Comparison of ENCODE assay signal across 12 cellular contexts in the genomic region with DNA sequence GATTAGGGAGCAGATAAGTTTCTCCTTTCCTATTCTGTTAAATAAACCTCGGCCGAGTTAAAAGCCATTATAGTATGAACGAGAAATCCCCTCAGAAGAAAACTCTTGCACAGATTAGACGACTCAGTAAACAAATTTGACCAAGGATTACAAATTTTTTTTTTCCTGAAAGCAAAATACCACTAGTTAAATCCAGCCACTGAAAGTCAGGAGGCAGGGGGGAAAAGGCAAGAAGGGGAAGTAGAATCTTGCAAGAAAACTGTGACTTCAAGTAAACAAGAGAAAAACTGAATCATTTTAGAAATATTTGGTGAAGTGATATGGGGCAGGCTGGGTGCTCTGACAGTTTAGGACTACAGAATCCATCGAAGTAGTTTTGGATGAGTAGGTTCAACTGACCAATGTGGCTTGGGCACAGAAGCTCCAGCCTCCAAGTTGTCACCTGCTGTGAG.
DNase-seq lines count a peak whose midpoint lies in the region; ATAC-seq, FAIRE-seq and TF ChIP-seq lines count a peak whose summit lies in the region.
"Had no signal": no experiment of that assay in that cellular context is flagged by ENCODE, and none has a peak within 500 bp of the region (broad histone marks: within the 10 kb centered on the region; RNA-seq: fewer than 3 reads in every experiment).

No MANE protein-coding gene starts in this region.

- no peaks in the 10 kb centered on the region for H3K9me2 ChIP-seq in DOHH2 (replicated peaks; ENCODE audit: control insufficient read depth, low read length)

- no TSS peak for BruUV-seq in GM12878 (replicated peaks; lab: Mats Ljungman, UMichigan)

- SMC1A ChIA-PET in GM12878 (lab: Charles Lee; ENCODE audit: uncharacterized antibody, unreplicated experiment), result interaction anchor here (0.9 to 3.8 kb wide), 21 partner anchors 9 to 262 kb away, joined by 3 to 22 read pairs (median 6); no protein-coding TSS in a partner anchor

- peak overlapping the region; percentile 11; the same call in 1 of the 2 replicates for H3K9ac ChIP-seq in GM12878 (ENCODE audit: control insufficient read depth, insufficient read depth, low read length)

- no peak for DNase-seq in GM12878 (ENCODE audit: low read depth, low spot score)
- DNase-seq in osteoblast (ENCODE audit: insufficient read length, low spot score, missing footprints), result peak; percentile 58
- no peak for DNase-seq in NCI-H187 treated with DMSO at 0.1 percent for 48 hours (lab: John Stamatoyannopoulos, UW)
- no peak for DNase-seq in GM03348 (ENCODE audit: low spot score)
- DNase-seq in islet precursor cell, result no peak
- DNase-seq: activated T-cell treated with anti-CD3 and anti-CD28 coated beads, Interleukin-2, amount 50 U/mL, for 24 hours; aorta; effector CD8-positive, alpha-beta T cell had no signal

- H3K79me2 ChIP-seq in DOHH2 (ENCODE audit: control insufficient read depth, low read length) (no peaks in the 10 kb centered on the region), GM12878 (ENCODE audit: control insufficient read depth, insufficient read depth, low read length) (no peaks in the 10 kb centered on the region), osteoblast (ENCODE audit: insufficient read depth, low read length) (no peaks in the 10 kb centered on the region)

- H3K4me2 ChIP-seq in DOHH2 (ENCODE audit: low read length) (peak overlapping the region; percentile 68), GM12878 (ENCODE audit: control insufficient read depth, insufficient read depth) (peak overlapping the region; percentile 72), osteoblast (ENCODE audit: insufficient read depth, low read length) (no peak overlapping the region)

- H2AFZ ChIP-seq in GM12878 (ENCODE audit: control insufficient read depth, low read depth, low read length) (peak overlapping the region; percentile 67), osteoblast (ENCODE audit: low read length) (no peak overlapping the region)

- H3K27me3 ChIP-seq in DOHH2 (ENCODE audit: control insufficient read depth, low read length) (no peaks in the 10 kb centered on the region), GM12878 (replicated peaks in 1 of 2; ENCODE audit: control insufficient read depth in 2 of 2, insufficient read depth in 2 of 2, low read length in 1 of 2) (no peaks in the 10 kb centered on the region), osteoblast (ENCODE audit: insufficient read depth, low read length) (no peaks in the 10 kb centered on the region)

- TF ChIP-seq CTCF in DOHH2 (IDR thresholded peaks at IDR 0.05; ENCODE audit: low read depth, low read length, poor library complexity, severe bottlenecking) (no peak), GM12878 (IDR thresholded peaks at IDR 0.05 in 2 of 3, conservative IDR thresholded peaks at IDR 0.05 in 1 of 3; ENCODE audit: control insufficient read depth in 2 of 3, extremely low read depth in 1 of 3, insufficient read depth in 1 of 3, low read depth in 3 of 3, low read length in 3 of 3) (no peak), osteoblast (IDR thresholded peaks at IDR 0.05; ENCODE audit: extremely low read depth, low read depth, low read length) (no peak)

- peak; percentile 8; the same call in 2 of the 3 replicates for ATAC-seq in GM12878

- H4K20me1 ChIP-seq in DOHH2 (ENCODE audit: control insufficient read depth, insufficient read depth, low read depth, low read length) (no peaks in the 10 kb centered on the region), GM12878 (ENCODE audit: control insufficient read depth, insufficient read depth) (no peaks in the 10 kb centered on the region), osteoblast (ENCODE audit: insufficient read depth, low read length) (no peaks in the 10 kb centered on the region)

- WGBS in GM12878 (ENCODE audit: insufficient coverage, insufficient replicate concordance, low lambda C conversion rate, missing lambda C conversion rate), result 61% methylated on average over 5 of the region's 5 CpGs

- peaks cover 32% of the 10 kb centered on the region for H3K4me1 ChIP-seq in DOHH2 (ENCODE audit: control insufficient read depth, low read length)
- H3K4me1 ChIP-seq in GM12878 (ENCODE audit: control insufficient read depth, insufficient read depth, low read length), result peaks cover 28% of the 10 kb centered on the region
- H3K4me1 ChIP-seq in osteoblast (ENCODE audit: insufficient read depth, low read length), result peaks cover 11% of the 10 kb centered on the region

- no peak for TF ChIP-seq POLR2A in GM12878 (IDR thresholded peaks at IDR 0.05; ENCODE audit: low read depth, low read length)

- peak overlapping the region; percentile 47 for H3K4me3 ChIP-seq in DOHH2 (ENCODE audit: low read length)
- no peak overlapping the region for H3K4me3 ChIP-seq in GM12878
- no peak overlapping the region for H3K4me3 ChIP-seq in osteoblast (ENCODE audit: insufficient read depth, low read length)
- H3K4me3 ChIP-seq: SK-N-MC had no signal

- TF ChIP-seq EP300 in GM12878 (IDR thresholded peaks at IDR 0.05; ENCODE audit: borderline replicate concordance in 1 of 2, control insufficient read depth in 1 of 2, low read depth in 2 of 2, low read length in 2 of 2), result no peak; a peak in 1 of 4 replicates

- FAIRE-seq in GM12878 (lab: Jason Lieb, UNC), result no peak
- FAIRE-seq: keratinocyte had no signal

- H3K36me3 ChIP-seq in DOHH2 (ENCODE audit: control insufficient read depth, low read length), result no peaks in the 10 kb centered on the region
- H3K36me3 ChIP-seq in KOPT-K1 (ENCODE audit: insufficient read depth, low read length), result no peaks in the 10 kb centered on the region
- no peaks in the 10 kb centered on the region; a peak in 2 of 4 replicates for H3K36me3 ChIP-seq in GM12878 (ENCODE audit: control insufficient read depth in 2 of 2, insufficient read depth in 2 of 2, low read length in 1 of 2)
- no peaks in the 10 kb centered on the region for H3K36me3 ChIP-seq in osteoblast (ENCODE audit: insufficient read depth, low read length)

- POLR2A ChIA-PET in GM12878 (lab: Charles Lee), result interaction anchor here (0.7 to 1.6 kb wide), 5 partner anchors 17 to 262 kb away, joined by 3 to 5 read pairs (median 3); no protein-coding TSS in a partner anchor

- CTCF ChIA-PET in GM12878 (lab: Yijun Ruan, JAX), result interaction anchor here (0.7 to 1.6 kb wide), 6 partner anchors 8 to 320 kb away, joined by 3 to 5 read pairs (median 4); no protein-coding TSS in a partner anchor

- in situ Hi-C loops in GM12878 (cut with MboI), result no loop called here

- no peaks in the 10 kb centered on the region for H3K9me3 ChIP-seq in DOHH2 (ENCODE audit: control insufficient read depth, insufficient read depth, low read length)
- H3K9me3 ChIP-seq in KOPT-K1 (ENCODE audit: insufficient read depth, low read length, poor library complexity, severe bottlenecking), result peaks cover 4% of the 10 kb centered on the region
- no peaks in the 10 kb centered on the region; the same call in 2 of the 3 replicates for H3K9me3 ChIP-seq in GM12878 (replicated peaks; ENCODE audit: control insufficient read depth, insufficient read depth, low read length)
- H3K9me3 ChIP-seq in osteoblast (ENCODE audit: low read depth, low read length), result no peaks in the 10 kb centered on the region

- RAD21 ChIA-PET in GM12878 (lab: Charles Lee; ENCODE audit: unreplicated experiment), result interaction anchor here (1.0 to 3.2 kb wide), 17 partner anchors 11 to 361 kb away, joined by 3 to 22 read pairs (median 6); no protein-coding TSS in a partner anchor

- H3F3A ChIP-seq in DOHH2 (ENCODE audit: control insufficient read depth, insufficient read depth), result 0 out of 2 replicates have a peak, but pooled peaks cover 2% of the 10 kb centered on the region

- intact Hi-C loops in GM12878 (cut with micrococcal nuclease; ENCODE audit: unreplicated experiment), result loop anchor here (1.0 kb wide), 1 partner anchor 41 kb away; no protein-coding TSS in a partner anchor

- H3K27ac ChIP-seq in DOHH2 (ENCODE audit: low read depth, low read length), result peak overlapping the region; percentile 76
- H3K27ac ChIP-seq in KOPT-K1 (ENCODE audit: low read depth, low read length, poor library complexity, severe bottlenecking), result peak overlapping the region; percentile 89
- peak overlapping the region; percentile 72 for H3K27ac ChIP-seq in GM12878 (ENCODE audit: control insufficient read depth, insufficient read depth)
- H3K27ac ChIP-seq in osteoblast (ENCODE audit: low read depth, low read length), result no peak overlapping the region
- H3K27ac ChIP-seq: SK-N-MC had no signal

- TF ChIP-seq RAD21 in GM12878 (IDR thresholded peaks at IDR 0.05; ENCODE audit: insufficient read depth, low read depth, low read length), result no peak

TF ChIP-seq in GM12878, 131 proteins besides CTCF, POLR2A, EP300 and RAD21:
- TF ChIP-seq SPI1 (IDR thresholded peaks at IDR 0.05; ENCODE audit: borderline replicate concordance, insufficient read depth, low read depth, low read length) (0 out of 2 replicates have a peak, but pooled peaks have one; percentile 8), IKZF2 (IDR thresholded peaks at IDR 0.05) (no peak)
- TF ChIP-seq, protein P1, sequence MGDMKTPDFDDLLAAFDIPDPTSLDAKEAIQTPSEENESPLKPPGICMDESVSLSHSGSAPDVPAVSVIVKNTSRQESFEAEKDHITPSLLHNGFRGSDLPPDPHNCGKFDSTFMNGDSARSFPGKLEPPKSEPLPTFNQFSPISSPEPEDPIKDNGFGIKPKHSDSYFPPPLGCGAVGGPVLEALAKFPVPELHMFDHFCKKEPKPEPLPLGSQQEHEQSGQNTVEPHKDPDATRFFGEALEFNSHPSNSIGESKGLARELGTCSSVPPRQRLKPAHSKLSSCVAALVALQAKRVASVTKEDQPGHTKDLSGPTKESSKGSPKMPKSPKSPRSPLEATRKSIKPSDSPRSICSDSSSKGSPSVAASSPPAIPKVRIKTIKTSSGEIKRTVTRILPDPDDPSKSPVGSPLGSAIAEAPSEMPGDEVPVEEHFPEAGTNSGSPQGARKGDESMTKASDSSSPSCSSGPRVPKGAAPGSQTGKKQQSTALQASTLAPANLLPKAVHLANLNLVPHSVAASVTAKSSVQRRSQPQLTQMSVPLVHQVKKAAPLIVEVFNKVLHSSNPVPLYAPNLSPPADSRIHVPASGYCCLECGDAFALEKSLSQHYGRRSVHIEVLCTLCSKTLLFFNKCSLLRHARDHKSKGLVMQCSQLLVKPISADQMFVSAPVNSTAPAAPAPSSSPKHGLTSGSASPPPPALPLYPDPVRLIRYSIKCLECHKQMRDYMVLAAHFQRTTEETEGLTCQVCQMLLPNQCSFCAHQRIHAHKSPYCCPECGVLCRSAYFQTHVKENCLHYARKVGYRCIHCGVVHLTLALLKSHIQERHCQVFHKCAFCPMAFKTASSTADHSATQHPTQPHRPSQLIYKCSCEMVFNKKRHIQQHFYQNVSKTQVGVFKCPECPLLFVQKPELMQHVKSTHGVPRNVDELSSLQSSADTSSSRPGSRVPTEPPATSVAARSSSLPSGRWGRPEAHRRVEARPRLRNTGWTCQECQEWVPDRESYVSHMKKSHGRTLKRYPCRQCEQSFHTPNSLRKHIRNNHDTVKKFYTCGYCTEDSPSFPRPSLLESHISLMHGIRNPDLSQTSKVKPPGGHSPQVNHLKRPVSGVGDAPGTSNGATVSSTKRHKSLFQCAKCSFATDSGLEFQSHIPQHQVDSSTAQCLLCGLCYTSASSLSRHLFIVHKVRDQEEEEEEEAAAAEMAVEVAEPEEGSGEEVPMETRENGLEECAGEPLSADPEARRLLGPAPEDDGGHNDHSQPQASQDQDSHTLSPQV (IDR thresholded peaks at IDR 0.05), result 0 out of 2 replicates have a peak, but pooled peaks have one; percentile 5
